1 cellular context compared by ENCODE assay signal in the genomic region with DNA sequence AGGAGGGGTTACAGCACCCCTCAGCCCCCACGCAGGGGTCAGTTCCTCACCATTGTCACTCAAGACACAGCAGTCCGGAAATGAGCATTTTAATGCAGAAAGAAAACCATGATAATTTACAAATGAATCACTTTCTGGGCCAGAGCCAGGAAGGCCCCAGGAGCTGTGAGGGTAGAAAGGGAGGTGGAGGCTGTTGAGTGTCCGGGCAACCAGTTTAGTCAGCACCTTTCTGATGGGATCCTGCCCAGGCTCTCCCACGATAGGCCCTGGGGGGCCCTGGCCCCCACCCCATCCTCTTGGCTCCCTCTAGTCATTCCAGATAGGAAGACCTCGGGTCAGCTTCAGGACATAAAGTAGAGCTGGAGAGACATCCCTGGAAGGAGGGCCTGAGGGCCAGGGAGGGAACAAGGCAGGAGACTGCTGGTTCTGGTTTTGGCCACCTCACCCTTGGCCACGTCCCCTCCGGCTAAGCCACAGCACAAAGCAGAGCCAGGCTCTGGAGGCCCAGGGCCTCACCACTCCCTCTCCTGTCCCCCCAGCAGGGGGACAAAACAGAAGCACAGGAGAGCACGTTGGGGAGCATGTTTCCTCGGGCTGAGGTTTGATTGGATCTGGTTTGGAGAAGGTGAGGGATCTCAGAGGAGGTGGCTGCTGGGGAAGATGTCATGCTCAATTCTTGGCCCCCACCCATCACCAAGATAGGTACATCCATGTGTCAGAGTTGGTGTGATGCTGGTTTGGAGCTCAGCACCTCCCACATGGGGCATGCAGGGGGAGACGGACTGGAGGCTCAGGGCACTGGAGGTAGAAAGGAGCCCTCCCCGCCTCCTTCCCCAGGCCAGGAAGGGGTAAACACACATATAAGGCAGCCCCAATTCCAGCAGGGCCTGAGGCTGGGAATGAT.
TF ChIP-seq lines count a peak whose summit lies in the region.

No MANE protein-coding gene starts in this region.

TF ChIP-seq in GM23338, 12 proteins besides CTCF, POLR2A, EP300 and RAD21 (continued from another document):
- no peak for TF ChIP-seq ZNF462 (CRISPR knock-in tag; IDR thresholded peaks at IDR 0.05)
- TF ChIP-seq EZH2 (IDR thresholded peaks at IDR 0.05; ENCODE audit: low read depth, unreplicated experiment) = no peak
- no peak for TF ChIP-seq NANOG (IDR thresholded peaks at IDR 0.05; ENCODE audit: borderline replicate concordance)
- no peak for TF ChIP-seq CREB1 (CRISPR knock-in tag; IDR thresholded peaks at IDR 0.05; ENCODE audit: low read depth)
- TF ChIP-seq ZNF114 (CRISPR knock-in tag; IDR thresholded peaks at IDR 0.05) = no peak
- TF ChIP-seq, protein P1, sequence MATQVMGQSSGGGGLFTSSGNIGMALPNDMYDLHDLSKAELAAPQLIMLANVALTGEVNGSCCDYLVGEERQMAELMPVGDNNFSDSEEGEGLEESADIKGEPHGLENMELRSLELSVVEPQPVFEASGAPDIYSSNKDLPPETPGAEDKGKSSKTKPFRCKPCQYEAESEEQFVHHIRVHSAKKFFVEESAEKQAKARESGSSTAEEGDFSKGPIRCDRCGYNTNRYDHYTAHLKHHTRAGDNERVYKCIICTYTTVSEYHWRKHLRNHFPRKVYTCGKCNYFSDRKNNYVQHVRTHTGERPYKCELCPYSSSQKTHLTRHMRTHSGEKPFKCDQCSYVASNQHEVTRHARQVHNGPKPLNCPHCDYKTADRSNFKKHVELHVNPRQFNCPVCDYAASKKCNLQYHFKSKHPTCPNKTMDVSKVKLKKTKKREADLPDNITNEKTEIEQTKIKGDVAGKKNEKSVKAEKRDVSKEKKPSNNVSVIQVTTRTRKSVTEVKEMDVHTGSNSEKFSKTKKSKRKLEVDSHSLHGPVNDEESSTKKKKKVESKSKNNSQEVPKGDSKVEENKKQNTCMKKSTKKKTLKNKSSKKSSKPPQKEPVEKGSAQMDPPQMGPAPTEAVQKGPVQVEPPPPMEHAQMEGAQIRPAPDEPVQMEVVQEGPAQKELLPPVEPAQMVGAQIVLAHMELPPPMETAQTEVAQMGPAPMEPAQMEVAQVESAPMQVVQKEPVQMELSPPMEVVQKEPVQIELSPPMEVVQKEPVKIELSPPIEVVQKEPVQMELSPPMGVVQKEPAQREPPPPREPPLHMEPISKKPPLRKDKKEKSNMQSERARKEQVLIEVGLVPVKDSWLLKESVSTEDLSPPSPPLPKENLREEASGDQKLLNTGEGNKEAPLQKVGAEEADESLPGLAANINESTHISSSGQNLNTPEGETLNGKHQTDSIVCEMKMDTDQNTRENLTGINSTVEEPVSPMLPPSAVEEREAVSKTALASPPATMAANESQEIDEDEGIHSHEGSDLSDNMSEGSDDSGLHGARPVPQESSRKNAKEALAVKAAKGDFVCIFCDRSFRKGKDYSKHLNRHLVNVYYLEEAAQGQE (IDR thresholded peaks at IDR 0.05; ENCODE audit: unreplicated experiment) = no peak
- TF ChIP-seq JUNB (IDR thresholded peaks at IDR 0.05; ENCODE audit: unreplicated experiment) = no peak
- no peak; the same call in 1 of the 2 replicates for TF ChIP-seq POLR2AphosphoS5 (IDR thresholded peaks at IDR 0.05; ENCODE audit: low read depth)
- TF ChIP-seq, protein P2, sequence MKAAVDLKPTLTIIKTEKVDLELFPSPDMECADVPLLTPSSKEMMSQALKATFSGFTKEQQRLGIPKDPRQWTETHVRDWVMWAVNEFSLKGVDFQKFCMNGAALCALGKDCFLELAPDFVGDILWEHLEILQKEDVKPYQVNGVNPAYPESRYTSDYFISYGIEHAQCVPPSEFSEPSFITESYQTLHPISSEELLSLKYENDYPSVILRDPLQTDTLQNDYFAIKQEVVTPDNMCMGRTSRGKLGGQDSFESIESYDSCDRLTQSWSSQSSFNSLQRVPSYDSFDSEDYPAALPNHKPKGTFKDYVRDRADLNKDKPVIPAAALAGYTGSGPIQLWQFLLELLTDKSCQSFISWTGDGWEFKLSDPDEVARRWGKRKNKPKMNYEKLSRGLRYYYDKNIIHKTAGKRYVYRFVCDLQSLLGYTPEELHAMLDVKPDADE (IDR thresholded peaks at IDR 0.05) = no peak
